In genomic region chr16:66894948-66895696, GRCh38 we compare ENCODE assay signal across 8 cellular contexts. TPM values are rescaled to one million over a fixed set of nuclear protein-coding genes. Genes with fewer than 3 reads are reported as not detected.
A peak's percentile ranks its signal among the peaks of the same experiment; 100 is the strongest.
DNase-seq lines count a peak whose midpoint lies in the region; ATAC-seq and TF ChIP-seq lines count a peak whose summit lies in the region.

No MANE protein-coding gene starts in this region.

- H3K4me3 Mint-ChIP-seq in nephron progenitor cell, result no peak overlapping the region

- intact Hi-C loops in esophagus squamous epithelium (cut with DNase I), result loop anchor here (5.0 kb wide), 1 partner anchor 37 kb away; the partner anchor contains the start of gene CIAO2B

- H3K79me2 ChIP-seq in OCI-LY1 (ENCODE audit: insufficient read depth, low read length), result no peaks in the 10 kb centered on the region

- H3K27me3 ChIP-seq in GM06990 (replicated peaks; ENCODE audit: control insufficient read depth, insufficient read depth, low read length) (no peaks in the 10 kb centered on the region), OCI-LY1 (ENCODE audit: insufficient read depth, low read length) (no peaks in the 10 kb centered on the region; the same call in 1 of the 2 replicates), esophagus squamous epithelium (no peaks in the 10 kb centered on the region), upper lobe of left lung (no peaks in the 10 kb centered on the region)

- H3K4me3 ChIP-seq in GM06990 (replicated peaks; ENCODE audit: low read depth, low read length) (no peak overlapping the region), OCI-LY1 (ENCODE audit: low read depth, low read length, poor library complexity, severe bottlenecking) (no peak overlapping the region), esophagus squamous epithelium (no peak overlapping the region), upper lobe of left lung (no peak overlapping the region)

- H3K9me3 ChIP-seq in OCI-LY1 (ENCODE audit: low read length) (no peaks in the 10 kb centered on the region), esophagus squamous epithelium (no peaks in the 10 kb centered on the region), upper lobe of left lung (no peaks in the 10 kb centered on the region)

- no peak overlapping the region for H3K27ac Mint-ChIP-seq in nephron progenitor cell

- no peaks in the 10 kb centered on the region for H3K9me3 Mint-ChIP-seq in nephron progenitor cell

- H3K27me3 Mint-ChIP-seq in nephron progenitor cell (ENCODE audit: low read depth, poor library complexity), result peaks cover 14% of the 10 kb centered on the region

- H3K4me1 Mint-ChIP-seq in nephron progenitor cell, result peaks cover 26% of the 10 kb centered on the region

- H4K20me1 ChIP-seq in OCI-LY1 (ENCODE audit: insufficient read depth, low read length), result no peaks in the 10 kb centered on the region

- H3K36me3 ChIP-seq in GM06990 (ENCODE audit: control insufficient read depth, insufficient read depth, low read length), result no peaks in the 10 kb centered on the region; the same call in none of the 2 replicates
- H3K36me3 ChIP-seq in OCI-LY1 (ENCODE audit: insufficient read depth, low read length), result no peaks in the 10 kb centered on the region
- H3K36me3 ChIP-seq in esophagus squamous epithelium, result peaks cover 0 to 6% (median 0%) of the 10 kb centered on the region in 3 donors
- H3K36me3 ChIP-seq in upper lobe of left lung, result peaks cover 0 to 3% (median 0%) of the 10 kb centered on the region in 4 donors

- no peak overlapping the region for H3K4me2 ChIP-seq in OCI-LY1 (ENCODE audit: low read length)

- TF ChIP-seq EP300 in upper lobe of left lung (IDR thresholded peaks at IDR 0.05), result no peak

- 43 to 60% methylated on average over 6 to 7 of the region's 11 CpGs for WGBS in esophagus squamous epithelium, 2 donors
- WGBS in upper lobe of left lung, 2 donors, result 52 to 58% methylated on average over 6 to 11 of the region's 11 CpGs

- H3K4me1 ChIP-seq in OCI-LY1 (ENCODE audit: insufficient read depth, low read length, severe bottlenecking) (no peaks in the 10 kb centered on the region), esophagus squamous epithelium (peaks cover 30 to 52% (median 40%) of the 10 kb centered on the region in 3 donors), upper lobe of left lung (peaks cover 11 to 21% (median 15%) of the 10 kb centered on the region in 4 donors)

- TF ChIP-seq CTCF in GM06990 (IDR thresholded peaks at IDR 0.05; ENCODE audit: insufficient read depth, low read length, poor library complexity, severe bottlenecking) (peak; percentile 92), OCI-LY1 (IDR thresholded peaks at IDR 0.05; ENCODE audit: low read length) (peak; percentile 88), esophagus squamous epithelium (IDR thresholded peaks at IDR 0.05) (peak; percentile 42 to 93 (median 78)), nephron progenitor cell (IDR thresholded peaks at IDR 0.05) (peak; percentile 81), upper lobe of left lung (IDR thresholded peaks at IDR 0.05) (peak; percentile 48 to 84 (median 75))

- ATAC-seq in HG03460 (IDR thresholded peaks at IDR 0.05; ENCODE audit: unreplicated experiment) (peak; percentile 74), upper lobe of left lung (ENCODE audit: low FRiP score in 2 of 2) (peak; percentile 81 to 82), HG02938 (IDR thresholded peaks at IDR 0.05; ENCODE audit: unreplicated experiment) (no peak)

- no peak overlapping the region for H2AFZ ChIP-seq in OCI-LY1 (ENCODE audit: low read length)

- H3K27ac ChIP-seq in OCI-LY1 (ENCODE audit: low read depth, low read length, poor library complexity, severe bottlenecking), result no peak overlapping the region
- H3K27ac ChIP-seq in esophagus squamous epithelium, result peak overlapping the region; percentile 80 to 93 (median 85)
- H3K27ac ChIP-seq in upper lobe of left lung, result no peak overlapping the region

- TF ChIP-seq POLR2A in esophagus squamous epithelium (IDR thresholded peaks at IDR 0.05) (no peak), upper lobe of left lung (IDR thresholded peaks at IDR 0.05) (no peak)

- H3K36me3 Mint-ChIP-seq in nephron progenitor cell (ENCODE audit: low read depth), result no peaks in the 10 kb centered on the region

- no peaks in the 10 kb centered on the region for H3F3A ChIP-seq in OCI-LY1 (ENCODE audit: insufficient read depth, low read length)

- no peak overlapping the region for H3K9ac ChIP-seq in OCI-LY1 (ENCODE audit: low read length)

- DNase-seq in GM06990 (ENCODE audit: extremely low read depth, insufficient read length), result no peak
- peak; percentile 62 to 70 for DNase-seq in activated T-cell treated with anti-CD3 and anti-CD28 coated beads, Interleukin-2, amount 50 U/mL, for 48 hours
- peak; percentile 6 for DNase-seq in esophagus squamous epithelium (lab: John Stamatoyannopoulos, UW)
- DNase-seq in nephron progenitor cell, result peak; percentile 64
- DNase-seq in upper lobe of left lung, result peak in 1 of 2 donors; percentile 72

- H3K9me2 ChIP-seq in OCI-LY1 (ENCODE audit: low read depth, low read length), result no peaks in the 10 kb centered on the region

RNA-seq across cellular contexts. Expression of gene PDP2, which starts 14.8 kb away (rescaled TPM):
- total RNA-seq in esophagus squamous epithelium (10 to 100 TPM in 2 of 4 donors, 1 to 10 TPM in 2; 4.1 to 12.9 (median 9.4) TPM), upper lobe of left lung (10 to 100 TPM; 12.3 to 24.6 (median 17.4) TPM)

RNA-seq across cellular contexts. Expression of gene CDH16, which starts 23.6 kb away (rescaled TPM):
- total RNA-seq in esophagus squamous epithelium, result 1 to 10 TPM; 1.9 to 6.3 (median 4.1) TPM
- 1 to 10 TPM in 2 of 6 donors, under 1 TPM in 1, not detected in 3; 0.40 to 1.8 (median 1.7) TPM for total RNA-seq in upper lobe of left lung

RNA-seq across cellular contexts. Expression of gene RRAD, which starts 30.2 kb away (rescaled TPM):
- total RNA-seq in esophagus squamous epithelium (100 to 1,000 TPM in 2 of 4 donors, 10 to 100 TPM in 2; 68.7 to 208 (median 129) TPM), upper lobe of left lung (10 to 100 TPM; 13.8 to 50.3 (median 47.0) TPM)

RNA-seq across cellular contexts. Expression of gene CIAO2B, which starts 39.1 kb away (rescaled TPM):
- 100 to 1,000 TPM; 112 to 153 (median 126) TPM for total RNA-seq in esophagus squamous epithelium
- total RNA-seq in upper lobe of left lung, result 100 to 1,000 TPM in 1 of 6 donors, 10 to 100 TPM in 5; 59.6 to 131 (median 73.2) TPM

RNA-seq across cellular contexts. Expression of gene CES2, which starts 40.2 kb away (rescaled TPM):
- 100 to 1,000 TPM; 120 to 250 (median 170) TPM for total RNA-seq in esophagus squamous epithelium
- 10 to 100 TPM; 32.2 to 76.1 (median 46.5) TPM for total RNA-seq in upper lobe of left lung

Comparison
In these comparisons a context has a peak if more than half of its experiments do, and no peak if none do; other contexts are left out.
1. H3K27ac ChIP-seq: peak in esophagus squamous epithelium (4 of 4); none in OCI-LY1 (single experiment) and upper lobe of left lung (0 of 4).
2. Peak in every context shown above with its lines, with median percentiles within 50 percentile points of each other: CTCF ChIP-seq.